8 cellular contexts compared by ENCODE assay signal in the genomic region with DNA sequence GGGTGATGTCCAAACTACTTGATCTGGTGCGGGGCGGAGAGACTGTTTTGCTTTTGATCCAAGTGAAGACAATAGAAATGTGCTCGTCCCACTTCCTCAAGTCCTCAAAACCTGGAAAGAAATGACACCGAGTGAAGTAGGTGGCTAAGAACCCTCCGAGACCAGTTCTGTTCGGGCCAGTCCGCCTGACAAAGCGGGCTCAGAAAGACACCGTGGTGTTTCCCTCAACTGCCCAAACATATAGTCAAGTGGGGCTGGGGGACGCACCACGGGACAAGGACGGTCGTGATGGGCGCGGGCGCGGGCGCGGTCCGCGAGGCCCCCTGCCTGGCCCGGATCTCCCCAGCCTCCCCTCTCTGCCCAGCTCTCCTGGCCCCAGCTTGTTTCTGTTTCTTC. TPM values are rescaled to one million over a fixed set of nuclear protein-coding genes. Genes with fewer than 3 reads are reported as not detected.
DNase-seq lines count a peak whose midpoint lies in the region; ATAC-seq lines count a peak whose summit lies in the region.

No MANE protein-coding gene starts in this region.

- H3K27me3 Mint-ChIP-seq in activated CD4-positive, alpha-beta T cell treated with anti-CD3 and anti-CD28 coated beads for 36 hours = no peaks in the 10 kb centered on the region

- H3K36me3 ChIP-seq in muscle layer of duodenum (ENCODE audit: control insufficient read depth in 1 of 2, insufficient read depth in 2 of 2, low read length in 2 of 2) = peaks cover 0 to 11% of the 10 kb centered on the region in 2 donors

- H3K4me1 Mint-ChIP-seq in activated CD4-positive, alpha-beta T cell treated with anti-CD3 and anti-CD28 coated beads for 36 hours = peaks cover 45% of the 10 kb centered on the region

- peak overlapping the region; percentile 96 for H3K27ac Mint-ChIP-seq in activated CD4-positive, alpha-beta T cell treated with anti-CD3 and anti-CD28 coated beads for 36 hours

- CTCF ChIA-PET in activated CD4-positive, alpha-beta T cell treated with anti-CD3 and anti-CD28 coated beads for 36 hours (lab: Charles Lee) = interaction anchor here (0.7 to 4.0 kb wide), 8 partner anchors 9 to 545 kb away, joined by 3 to 19 read pairs (median 4); no protein-coding TSS in a partner anchor

- no peaks in the 10 kb centered on the region for H3K9me3 Mint-ChIP-seq in activated CD4-positive, alpha-beta T cell treated with anti-CD3 and anti-CD28 coated beads for 36 hours (ENCODE audit: low read depth)

- ATAC-seq in activated CD4-positive, alpha-beta T cell treated with anti-CD3 and anti-CD28 coated beads for 36 hours = no peak
- ATAC-seq in HG02884 (IDR thresholded peaks at IDR 0.05; ENCODE audit: unreplicated experiment) (no peak), HG02852 (IDR thresholded peaks at IDR 0.05; ENCODE audit: unreplicated experiment) (no peak)

- H3K4me1 ChIP-seq in muscle layer of duodenum (ENCODE audit: control insufficient read depth in 1 of 2, insufficient read depth in 2 of 2, low read length in 2 of 2) = no peaks in the 10 kb centered on the region

- DNase-seq in activated CD4-positive, alpha-beta T cell treated with anti-CD3 and anti-CD28 coated beads for 36 hours = peak; percentile 44
- DNase-seq in activated CD4-positive, alpha-beta T cell treated with anti-CD3 and anti-CD28 coated beads, Interleukin-2, amount 50 U/mL, for 1 hour = no peak
- peak; percentile 85 for DNase-seq in RKO (ENCODE audit: low spot score)
- peak; percentile 61 for DNase-seq in dermis blood vessel endothelial cell
- no peak for DNase-seq in NCI-H345 (lab: John Stamatoyannopoulos, UW)

- peak overlapping the region; percentile 99 for H3K4me3 Mint-ChIP-seq in activated CD4-positive, alpha-beta T cell treated with anti-CD3 and anti-CD28 coated beads for 36 hours

- H3K4me3 ChIP-seq in muscle layer of duodenum (ENCODE audit: low read depth in 1 of 2, low read length in 2 of 2) = peak overlapping the region; percentile 88 to 96

- POLR2A ChIA-PET in activated CD4-positive, alpha-beta T cell treated with anti-CD3 and anti-CD28 coated beads for 36 hours (lab: Charles Lee) = interaction anchor here (1.0 to 3.5 kb wide), 3 partner anchors 9 to 96 kb away, joined by 6 to 45 read pairs (median 8); no protein-coding TSS in a partner anchor

- H3K9me3 ChIP-seq in muscle layer of duodenum (ENCODE audit: control insufficient read depth in 1 of 2, low read length in 2 of 2) = no peaks in the 10 kb centered on the region

- H3K27me3 ChIP-seq in muscle layer of duodenum (ENCODE audit: low read depth, low read length) = no peaks in the 10 kb centered on the region

- peak overlapping the region; percentile 51 for H3K27ac ChIP-seq in muscle layer of duodenum (ENCODE audit: low read length)

- intact Hi-C loops in activated CD4-positive, alpha-beta T cell treated with anti-CD3 and anti-CD28 coated beads for 36 hours (cut with DNase I, micrococcal nuclease) = loop anchor here (2.0 to 10.0 kb wide), 7 partner anchors 291 to 1343 kb away; partner anchors contain the start of genes BBS10 (in 1 of the 2), CAPS2 (in 1 of the 2), GLIPR1 (in 1 of the 2) and GLIPR1L1 (in 1 of the 2)

- H3K36me3 Mint-ChIP-seq in activated CD4-positive, alpha-beta T cell treated with anti-CD3 and anti-CD28 coated beads for 36 hours (ENCODE audit: low read depth) = peaks cover 38% of the 10 kb centered on the region

RNA-seq across cellular contexts. Expression of gene PHLDA1, which starts 1.6 kb away (rescaled TPM):
- 10 to 100 TPM; 12.3 to 14.3 TPM for total RNA-seq in activated CD4-positive, alpha-beta T cell treated with anti-CD3 and anti-CD28 coated beads for 36 hours
- total RNA-seq in dermis blood vessel endothelial cell = 23.5 and 26.5 TPM in 2 replicates

RNA-seq across cellular contexts. Expression of gene NAP1L1, which starts 54.5 kb away (rescaled TPM):
- 1,000 to 10,000 TPM in 1 of 2 experiments, 100 to 1,000 TPM in 1; 959 to 1,004 TPM for total RNA-seq in activated CD4-positive, alpha-beta T cell treated with anti-CD3 and anti-CD28 coated beads for 36 hours
- 253 and 400 TPM in 2 replicates for total RNA-seq in dermis blood vessel endothelial cell

Comparison
In these comparisons a context has a peak if more than half of its experiments do, and no peak if none do; other contexts are left out.
1. DNase-seq: peak in activated CD4-positive, alpha-beta T cell treated with anti-CD3 and anti-CD28 coated beads for 36 hours (single experiment), RKO (single experiment) and dermis blood vessel endothelial cell (single experiment); none in activated CD4-positive, alpha-beta T cell treated with anti-CD3 and anti-CD28 coated beads, Interleukin-2, amount 50 U/mL, for 1 hour (single experiment) and NCI-H345 (single experiment).